Comparison of ENCODE assay signal across 12 cellular contexts in genomic region chr19:18049390-18049789, GRCh38. TPM values are rescaled to one million over a fixed set of nuclear protein-coding genes. Genes with fewer than 3 reads are reported as not detected.
DNase-seq lines count a peak whose midpoint lies in the region; ATAC-seq, FAIRE-seq and TF ChIP-seq lines count a peak whose summit lies in the region.
"Had no signal": no experiment of that assay in that cellular context is flagged by ENCODE, and none has a peak within 500 bp of the region (broad histone marks: within the 10 kb centered on the region; RNA-seq: fewer than 3 reads in every experiment).

No MANE protein-coding gene starts in this region.

- no peak overlapping the region for H4K91ac ChIP-seq in IMR-90 (ENCODE audit: insufficient read depth, low read depth, low read length)

- H3K4me2 ChIP-seq in IMR-90 (ENCODE audit: low read depth, low read length): no peak overlapping the region
- H3K4me2 ChIP-seq in HepG2 (ENCODE audit: low read depth, low read length): no peak overlapping the region

- no peak overlapping the region for H3K18ac ChIP-seq in IMR-90 (ENCODE audit: low read depth, low read length)

- H2BK20ac ChIP-seq in IMR-90 (ENCODE audit: low read depth, low read length): 0 out of 2 replicates have a peak overlapping the region, but pooled peaks have one; percentile 43

- H3K27ac Mint-ChIP-seq in dendritic cell treated with granulocyte-macrophage colony-stimulating factor and Interleukin-4, amounts not matched to agents 40 ng/mL and 50 ng/mL, for 4 days: peak overlapping the region; percentile 49
- no peak overlapping the region for H3K27ac Mint-ChIP-seq in activated CD4-positive, alpha-beta T cell treated with anti-CD3 and anti-CD28 coated beads for 36 hours
- H3K27ac Mint-ChIP-seq: activated naive CD4-positive, alpha-beta T cell treated with anti-CD3 and anti-CD28 coated beads, Interleukin-2, amount 10 ng/mL, durations not matched to agents 7 days and 5 days had no signal

- H3K14ac ChIP-seq in IMR-90 (replicated peaks; ENCODE audit: low read depth, low read length): no peak overlapping the region

- H3K36me3 Mint-ChIP-seq in dendritic cell treated with granulocyte-macrophage colony-stimulating factor and Interleukin-4, amounts not matched to agents 40 ng/mL and 50 ng/mL, for 4 days (ENCODE audit: low read depth): no peaks in the 10 kb centered on the region
- no peaks in the 10 kb centered on the region for H3K36me3 Mint-ChIP-seq in activated CD4-positive, alpha-beta T cell treated with anti-CD3 and anti-CD28 coated beads for 36 hours (ENCODE audit: low read depth)

- H2AK9ac ChIP-seq in IMR-90 (replicated peaks; ENCODE audit: low read depth, low read length, poor library complexity): no peak overlapping the region

- no peak overlapping the region for H3K9ac ChIP-seq in IMR-90 (ENCODE audit: low read depth, low read length)
- no peak overlapping the region for H3K9ac ChIP-seq in HepG2 (ENCODE audit: insufficient read depth, low read depth, low read length)
- H3K9ac ChIP-seq in stomach smooth muscle (ENCODE audit: low read length in 2 of 2): no peak overlapping the region

- no peaks in the 10 kb centered on the region for H3K9me3 ChIP-seq in IMR-90 (ENCODE audit: control insufficient read depth, insufficient read depth, low read length)
- H3K9me3 ChIP-seq in HepG2 (ENCODE audit: low read length): no peaks in the 10 kb centered on the region
- no peaks in the 10 kb centered on the region for H3K9me3 ChIP-seq in stomach smooth muscle (ENCODE audit: control insufficient read depth in 2 of 2, low read length in 2 of 2)

- H3K27me3 ChIP-seq in IMR-90 (ENCODE audit: control insufficient read depth, insufficient read depth, low read length) (no peaks in the 10 kb centered on the region; the same call in 1 of the 2 replicates), HepG2 (ENCODE audit: control insufficient read depth in 1 of 2, insufficient read depth in 2 of 2, low read length in 2 of 2) (peaks cover 0 to 19% of the 10 kb centered on the region in 2 experiments; a peak in 3 of 5 replicates), stomach smooth muscle (ENCODE audit: control insufficient read depth in 1 of 2, insufficient read depth in 2 of 2, low read length in 2 of 2) (peaks cover 0 to 18% of the 10 kb centered on the region in 2 donors)

- TF ChIP-seq EP300 in HepG2 (IDR thresholded peaks at IDR 0.05; ENCODE audit: low read depth in 2 of 2, low read length in 2 of 2) (no peak), HepG2 (CRISPR knock-in tag; IDR thresholded peaks at IDR 0.05; ENCODE audit: borderline replicate concordance) (no peak)

- H4K20me1 ChIP-seq in IMR-90 (ENCODE audit: insufficient read depth, low read length) (no peaks in the 10 kb centered on the region), HepG2 (ENCODE audit: insufficient read depth, low read length) (no peaks in the 10 kb centered on the region)

- H2BK15ac ChIP-seq in IMR-90 (ENCODE audit: low read depth, low read length): no peak overlapping the region; the same call in 2 of the 3 replicates

- dilution Hi-C loops in IMR-90 (cut with HindIII; ENCODE audit: low sequenced_read_pairs, unreplicated experiment): no loop called here

- POLR2A ChIA-PET in IMR-90 (lab: Charles Lee; ENCODE audit: unreplicated experiment) (no interaction called here), HepG2 (lab: Yijun Ruan, JAX) (no interaction called here)
- POLR2A ChIA-PET in activated CD4-positive, alpha-beta T cell treated with anti-CD3 and anti-CD28 coated beads for 36 hours (lab: Charles Lee): no interaction called here

- H3K4me1 Mint-ChIP-seq in dendritic cell treated with granulocyte-macrophage colony-stimulating factor and Interleukin-4, amounts not matched to agents 40 ng/mL and 50 ng/mL, for 4 days (ENCODE audit: low read depth): peaks cover 43% of the 10 kb centered on the region
- peaks cover 33% of the 10 kb centered on the region for H3K4me1 Mint-ChIP-seq in activated CD4-positive, alpha-beta T cell treated with anti-CD3 and anti-CD28 coated beads for 36 hours

- H3K4me1 ChIP-seq in IMR-90 (ENCODE audit: control insufficient read depth, insufficient read depth, low read length): peaks cover 14% of the 10 kb centered on the region
- peaks cover 22% of the 10 kb centered on the region for H3K4me1 ChIP-seq in HepG2 (ENCODE audit: insufficient read depth, low read length)
- peaks cover 10% of the 10 kb centered on the region for H3K4me1 ChIP-seq in stomach smooth muscle (ENCODE audit: control insufficient read depth, insufficient read depth, low read length)

- no peaks in the 10 kb centered on the region for H3K79me2 ChIP-seq in HepG2 (ENCODE audit: insufficient read depth, low read length)

- peaks cover 25% of the 10 kb centered on the region for H3K27me3 Mint-ChIP-seq in dendritic cell treated with granulocyte-macrophage colony-stimulating factor and Interleukin-4, amounts not matched to agents 40 ng/mL and 50 ng/mL, for 4 days
- H3K27me3 Mint-ChIP-seq in activated CD4-positive, alpha-beta T cell treated with anti-CD3 and anti-CD28 coated beads for 36 hours: no peaks in the 10 kb centered on the region

- no peak overlapping the region for H2BK5ac ChIP-seq in IMR-90 (ENCODE audit: low read depth, low read length, poor library complexity, severe bottlenecking)

- FAIRE-seq in HepG2 (lab: Jason Lieb, UNC): no peak
- FAIRE-seq: GM19239 had no signal

- H3K4me3 ChIP-seq in IMR-90 (ENCODE audit: insufficient read depth, low read depth, low read length) (no peak overlapping the region), HepG2 (replicated peaks in 1 of 3; ENCODE audit: insufficient read depth in 1 of 3, low read depth in 2 of 3, low read length in 3 of 3) (no peak overlapping the region), stomach smooth muscle (ENCODE audit: low read length in 2 of 2) (no peak overlapping the region)

- intact Hi-C loops in IMR-90 (cut with micrococcal nuclease): no loop called here
- intact Hi-C loops in dendritic cell treated with granulocyte-macrophage colony-stimulating factor and Interleukin-4, amounts not matched to agents 40 ng/mL and 50 ng/mL, for 4 days (cut with micrococcal nuclease): no loop called here
- intact Hi-C loops in HepG2 (cut with micrococcal nuclease; ENCODE audit: unreplicated experiment): no loop called here
- intact Hi-C loops in activated CD4-positive, alpha-beta T cell treated with anti-CD3 and anti-CD28 coated beads for 36 hours (cut with DNase I, micrococcal nuclease): no loop called here

- H3K27ac ChIP-seq in IMR-90 (ENCODE audit: insufficient read depth, low read length): no peak overlapping the region
- H3K27ac ChIP-seq in HepG2 (ENCODE audit: extremely low read length, insufficient read depth, low read length): no peak overlapping the region
- H3K27ac ChIP-seq in stomach smooth muscle (ENCODE audit: low read length): peak overlapping the region; percentile 31

- in situ Hi-C loops in IMR-90 (cut with MboI; ENCODE audit: low sequenced_read_pairs): no loop called here
- in situ Hi-C loops in HepG2 (cut with HindIII; ENCODE audit: extremely low pct_ligation_motif_present, low pct_unique_long_range_greater_than_20kb): no loop called here

- no peak for TF ChIP-seq RAD21 in IMR-90 (IDR thresholded peaks at IDR 0.05; ENCODE audit: low read length)
- no peak for TF ChIP-seq RAD21 in HepG2 (CRISPR knock-in tag; IDR thresholded peaks at IDR 0.05)

- H3K36me3 ChIP-seq in IMR-90 (ENCODE audit: control insufficient read depth, insufficient read depth, low read length) (no peaks in the 10 kb centered on the region), HepG2 (replicated peaks in 1 of 2; ENCODE audit: control insufficient read depth in 1 of 2, insufficient read depth in 2 of 2, low read length in 2 of 2) (no peaks in the 10 kb centered on the region), stomach smooth muscle (ENCODE audit: control insufficient read depth in 2 of 2, insufficient read depth in 2 of 2, low read length in 2 of 2) (no peaks in the 10 kb centered on the region)

- 0 out of 2 replicates have a peak overlapping the region, but pooled peaks have one; percentile 10 for H2AK5ac ChIP-seq in IMR-90 (ENCODE audit: low read depth, low read length)

- no peak overlapping the region for H3K4me3 Mint-ChIP-seq in dendritic cell treated with granulocyte-macrophage colony-stimulating factor and Interleukin-4, amounts not matched to agents 40 ng/mL and 50 ng/mL, for 4 days
- no peak overlapping the region for H3K4me3 Mint-ChIP-seq in activated CD4-positive, alpha-beta T cell treated with anti-CD3 and anti-CD28 coated beads for 36 hours
- H3K4me3 Mint-ChIP-seq: activated naive CD4-positive, alpha-beta T cell treated with anti-CD3 and anti-CD28 coated beads, Interleukin-2, amount 10 ng/mL, durations not matched to agents 7 days and 5 days had no signal

- no peak for ATAC-seq in IMR-90 (ENCODE audit: low read depth)
- no peak for ATAC-seq in HepG2
- ATAC-seq in activated CD4-positive, alpha-beta T cell treated with anti-CD3 and anti-CD28 coated beads for 36 hours: no peak
- no peak for ATAC-seq in GM19351 (IDR thresholded peaks at IDR 0.05; ENCODE audit: unreplicated experiment)

- peak overlapping the region; percentile 57 for H2BK120ac ChIP-seq in IMR-90 (ENCODE audit: low read depth, low read length)

- peak; percentile 25 for DNase-seq in IMR-90
- DNase-seq in HepG2 (ENCODE audit: low spot score): no peak
- DNase-seq in activated CD4-positive, alpha-beta T cell treated with anti-CD3 and anti-CD28 coated beads for 36 hours: no peak
- no peak for DNase-seq in NCI-H345 treated with DMSO at 0.1 percent for 48 hours (lab: John Stamatoyannopoulos, UW; ENCODE audit: unreplicated experiment)
- DNase-seq in 8988T: no peak
- DNase-seq: activated naive CD4-positive, alpha-beta T cell treated with anti-CD3 and anti-CD28 coated beads, Interleukin-2, amount 10 ng/mL, durations not matched to agents 7 days and 5 days; NCI-H187 treated with DMSO at 0.1 percent for 48 hours; T-helper 9 cell had no signal

- no peak overlapping the region for H4K5ac ChIP-seq in IMR-90 (ENCODE audit: low read depth, low read length)

- 60% methylated on average over 1 of the region's 10 CpGs; no CpG with 5 or more reads in 1 of the 2 experiments for WGBS in IMR-90 (ENCODE audit: extremely low coverage in 2 of 2, insufficient read length in 1 of 2), 2 experiments
- 14% methylated on average over 7 of the region's 10 CpGs for WGBS in HepG2 (ENCODE audit: low lambda C conversion rate)

- no peaks in the 10 kb centered on the region for H3K9me3 Mint-ChIP-seq in dendritic cell treated with granulocyte-macrophage colony-stimulating factor and Interleukin-4, amounts not matched to agents 40 ng/mL and 50 ng/mL, for 4 days
- no peaks in the 10 kb centered on the region for H3K9me3 Mint-ChIP-seq in activated CD4-positive, alpha-beta T cell treated with anti-CD3 and anti-CD28 coated beads for 36 hours (ENCODE audit: low read depth)
- H3K9me3 Mint-ChIP-seq: activated naive CD4-positive, alpha-beta T cell treated with anti-CD3 and anti-CD28 coated beads, Interleukin-2, amount 10 ng/mL, durations not matched to agents 7 days and 5 days had no signal

- H3K4ac ChIP-seq in IMR-90 (ENCODE audit: low read depth, low read length): no peak overlapping the region

- H3K79me1 ChIP-seq in IMR-90 (ENCODE audit: low read depth in 1 of 2, low read length in 2 of 2): no peaks in the 10 kb centered on the region

- BruUV-seq in IMR-90 (replicated peaks; lab: Mats Ljungman, UMichigan): no TSS peak
- BruUV-seq in HepG2 (replicated peaks; lab: Mats Ljungman, UMichigan): no TSS peak

- no peak overlapping the region for H3K23ac ChIP-seq in IMR-90 (ENCODE audit: low read depth, low read length)

- H2AFZ ChIP-seq in IMR-90 (replicated peaks; ENCODE audit: low read length, poor library complexity) (peak overlapping the region; percentile 57), HepG2 (ENCODE audit: low read length) (no peak overlapping the region)

- CTCF ChIA-PET in IMR-90 (lab: Yijun Ruan, JAX) (interaction anchor here (0.9 kb wide), 1 partner anchor 42 kb away, joined by 3 read pairs; the partner anchor contains the start of gene ARRDC2), HepG2 (lab: Yijun Ruan, JAX; ENCODE audit: low intra/inter-chr PET ratio, low total read pairs) (no interaction called here)
- CTCF ChIA-PET in activated CD4-positive, alpha-beta T cell treated with anti-CD3 and anti-CD28 coated beads for 36 hours (lab: Charles Lee): interaction anchor here (0.5 kb wide), 1 partner anchor 40 kb away, joined by 3 read pairs; no protein-coding TSS in a partner anchor

- H3K9me1 ChIP-seq in IMR-90 (ENCODE audit: insufficient read depth, low read length): peaks cover 9% of the 10 kb centered on the region

- TF ChIP-seq CTCF in IMR-90 (conservative IDR thresholded peaks at IDR 0.05; ENCODE audit: low read depth, low read length) (no peak), HepG2 (CRISPR knock-in tag; IDR thresholded peaks at IDR 0.05) (no peak)

- peak overlapping the region in 1 of 2 experiments; percentile 23; a peak in 1 of 4 replicates for H4K8ac ChIP-seq in IMR-90 (ENCODE audit: low read depth in 2 of 2, low read length in 2 of 2)

- TF ChIP-seq POLR2A in IMR-90 (IDR thresholded peaks at IDR 0.05; ENCODE audit: low read depth, low read length) (no peak), HepG2 (IDR thresholded peaks at IDR 0.05; ENCODE audit: insufficient read depth in 1 of 2, low read depth in 2 of 2, low read length in 2 of 2) (no peak)

- H3K56ac ChIP-seq in IMR-90 (ENCODE audit: extremely low read depth, insufficient read depth, low read length): no peak overlapping the region

RNA-seq across cellular contexts. Expression of gene IL12RB1, which starts 37.3 kb away (rescaled TPM):
- total RNA-seq in IMR-90 (2012; rRNA removed) (not detected in 2 replicates), HepG2 (2016; rRNA removed; fragmentation: Illumina TruSeq; extraction: Trizol) (0.04 TPM in 1 of 2 replicates, not detected in the other)
- polyA plus RNA-seq in IMR-90 (2012; rRNA removed) (not detected in 2 replicates), HepG2 (2011; rRNA removed) (0.03 and 0.13 TPM in 2 replicates)
- polyA plus RNA-seq in IMR-90 (2012; cell fraction: cytosol; rRNA removed): 0.08 TPM in 1 of 2 replicates, not detected in the other
- 0.11 TPM in 1 of 2 replicates, not detected in the other for polyA plus RNA-seq in IMR-90 (2012; cell fraction: nucleus; rRNA removed; ENCODE audit: low replicate concordance)
- not detected in 2 replicates for total RNA-seq in HepG2 (2016; cell fraction: cytosol; rRNA removed; fragmentation: Illumina TruSeq; extraction: Trizol; ENCODE audit: low read depth)
- 0.09 TPM in 1 of 2 replicates, not detected in the other for total RNA-seq in HepG2 (2016; cell fraction: insoluble cytoplasmic fraction; rRNA removed; fragmentation: Illumina TruSeq; extraction: Trizol)
- 0.12 TPM in 1 of 2 replicates, not detected in the other for total RNA-seq in HepG2 (2016; cell fraction: membrane; rRNA removed; fragmentation: Illumina TruSeq; extraction: Trizol)
- total RNA-seq in HepG2 (2016; cell fraction: nucleus; rRNA removed; fragmentation: Illumina TruSeq; extraction: Trizol): not detected in 2 replicates
- polyA plus RNA-seq in HepG2 (2011; cell fraction: cytosol; rRNA removed): 0.10 and 0.19 TPM in 2 replicates
- polyA plus RNA-seq in HepG2 (2011; cell fraction: nucleus; rRNA removed): 0.27 and 0.35 TPM in 2 replicates
- 0.12 TPM in 1 of 2 replicates, not detected in the other for polyA plus RNA-seq in HepG2 (2012)
- not detected in 2 replicates for polyA plus RNA-seq in HepG2 (2016; cell fraction: cytosol; fragmentation: Illumina TruSeq; extraction: Trizol; ENCODE audit: low read depth)
- not detected in 2 replicates for polyA plus RNA-seq in HepG2 (2016; cell fraction: insoluble cytoplasmic fraction; fragmentation: Illumina TruSeq; extraction: Trizol; ENCODE audit: low read depth)
- polyA plus RNA-seq in HepG2 (2016; cell fraction: membrane; fragmentation: Illumina TruSeq; extraction: Trizol; ENCODE audit: low read depth): 0.09 TPM in 1 of 2 replicates, not detected in the other
- polyA plus RNA-seq in HepG2 (2016; cell fraction: nucleus; fragmentation: Illumina TruSeq; extraction: Trizol; ENCODE audit: insufficient read depth, low read depth): 0.20 TPM in 1 of 2 replicates, not detected in the other
- polyA minus RNA-seq in HepG2 (2011; rRNA and poly(A)+ RNA removed; ENCODE audit: low replicate concordance): 0.12 and 0.36 TPM in 2 replicates
- polyA minus RNA-seq in HepG2 (2011; cell fraction: cytosol; rRNA and poly(A)+ RNA removed): not detected in 2 replicates
- not detected in 2 replicates for polyA minus RNA-seq in HepG2 (2011; cell fraction: nucleus; rRNA and poly(A)+ RNA removed)
- total RNA-seq in activated CD4-positive, alpha-beta T cell treated with anti-CD3 and anti-CD28 coated beads for 36 hours: 10 to 100 TPM; 17.2 to 20.0 TPM

RNA-seq across cellular contexts. Expression of gene ARRDC2, which starts 41.4 kb away (rescaled TPM):
- 1.4 and 1.9 TPM in 2 replicates for total RNA-seq in IMR-90 (2012; rRNA removed)
- 4.5 and 4.9 TPM in 2 replicates for polyA plus RNA-seq in IMR-90 (2012; rRNA removed)
- polyA plus RNA-seq in IMR-90 (2012; cell fraction: cytosol; rRNA removed): 1.7 and 6.3 TPM in 2 replicates
- 11.8 and 32.4 TPM in 2 replicates for polyA plus RNA-seq in IMR-90 (2012; cell fraction: nucleus; rRNA removed; ENCODE audit: low replicate concordance)
- 1.7 and 2.1 TPM in 2 replicates for total RNA-seq in HepG2 (2016; rRNA removed; fragmentation: Illumina TruSeq; extraction: Trizol)
- 0.51 and 0.71 TPM in 2 replicates for total RNA-seq in HepG2 (2016; cell fraction: cytosol; rRNA removed; fragmentation: Illumina TruSeq; extraction: Trizol; ENCODE audit: low read depth)
- total RNA-seq in HepG2 (2016; cell fraction: insoluble cytoplasmic fraction; rRNA removed; fragmentation: Illumina TruSeq; extraction: Trizol): 1.5 and 2.6 TPM in 2 replicates
- 1.7 TPM in 2 replicates for total RNA-seq in HepG2 (2016; cell fraction: membrane; rRNA removed; fragmentation: Illumina TruSeq; extraction: Trizol)
- total RNA-seq in HepG2 (2016; cell fraction: nucleus; rRNA removed; fragmentation: Illumina TruSeq; extraction: Trizol): 1.2 and 1.4 TPM in 2 replicates
- polyA plus RNA-seq in HepG2 (2011; rRNA removed): 3.4 and 4.3 TPM in 2 replicates
- polyA plus RNA-seq in HepG2 (2011; cell fraction: cytosol; rRNA removed): 3.1 and 3.7 TPM in 2 replicates
- 10.9 and 11.3 TPM in 2 replicates for polyA plus RNA-seq in HepG2 (2011; cell fraction: nucleus; rRNA removed)
- 2.3 and 4.0 TPM in 2 replicates for polyA plus RNA-seq in HepG2 (2012)
- 0.66 and 0.83 TPM in 2 replicates for polyA plus RNA-seq in HepG2 (2016; cell fraction: cytosol; fragmentation: Illumina TruSeq; extraction: Trizol; ENCODE audit: low read depth)
- polyA plus RNA-seq in HepG2 (2016; cell fraction: insoluble cytoplasmic fraction; fragmentation: Illumina TruSeq; extraction: Trizol; ENCODE audit: low read depth): 2.1 and 2.3 TPM in 2 replicates
- 1.2 and 1.6 TPM in 2 replicates for polyA plus RNA-seq in HepG2 (2016; cell fraction: membrane; fragmentation: Illumina TruSeq; extraction: Trizol; ENCODE audit: low read depth)
- 3.6 and 6.3 TPM in 2 replicates for polyA plus RNA-seq in HepG2 (2016; cell fraction: nucleus; fragmentation: Illumina TruSeq; extraction: Trizol; ENCODE audit: insufficient read depth, low read depth)
- polyA minus RNA-seq in HepG2 (2011; rRNA and poly(A)+ RNA removed; ENCODE audit: low replicate concordance): 4.7 and 13.8 TPM in 2 replicates
- polyA minus RNA-seq in HepG2 (2011; cell fraction: cytosol; rRNA and poly(A)+ RNA removed): 1.2 and 2.5 TPM in 2 replicates
- 1.4 and 2.7 TPM in 2 replicates for polyA minus RNA-seq in HepG2 (2011; cell fraction: nucleus; rRNA and poly(A)+ RNA removed)
- total RNA-seq in activated CD4-positive, alpha-beta T cell treated with anti-CD3 and anti-CD28 coated beads for 36 hours: 10 to 100 TPM; 13.5 to 21.7 TPM

RNA-seq across cellular contexts. Expression of gene MAST3, which starts 48.2 kb away (rescaled TPM):
- total RNA-seq in IMR-90 (2012; rRNA removed) (1.3 and 1.4 TPM in 2 replicates), HepG2 (2016; rRNA removed; fragmentation: Illumina TruSeq; extraction: Trizol) (4.1 and 4.5 TPM in 2 replicates)
- polyA plus RNA-seq in IMR-90 (2012; rRNA removed) (3.9 and 4.3 TPM in 2 replicates), HepG2 (2011; rRNA removed) (4.6 and 6.0 TPM in 2 replicates)
- 2.5 and 4.0 TPM in 2 replicates for polyA plus RNA-seq in IMR-90 (2012; cell fraction: cytosol; rRNA removed)
- 12.9 and 21.9 TPM in 2 replicates for polyA plus RNA-seq in IMR-90 (2012; cell fraction: nucleus; rRNA removed; ENCODE audit: low replicate concordance)
- 1.9 and 2.8 TPM in 2 replicates for total RNA-seq in HepG2 (2016; cell fraction: cytosol; rRNA removed; fragmentation: Illumina TruSeq; extraction: Trizol; ENCODE audit: low read depth)
- total RNA-seq in HepG2 (2016; cell fraction: insoluble cytoplasmic fraction; rRNA removed; fragmentation: Illumina TruSeq; extraction: Trizol): 3.6 and 4.1 TPM in 2 replicates
- 4.4 and 5.1 TPM in 2 replicates for total RNA-seq in HepG2 (2016; cell fraction: membrane; rRNA removed; fragmentation: Illumina TruSeq; extraction: Trizol)
- 5.3 and 7.5 TPM in 2 replicates for total RNA-seq in HepG2 (2016; cell fraction: nucleus; rRNA removed; fragmentation: Illumina TruSeq; extraction: Trizol)
- polyA plus RNA-seq in HepG2 (2011; cell fraction: cytosol; rRNA removed): 2.0 and 2.4 TPM in 2 replicates
- polyA plus RNA-seq in HepG2 (2011; cell fraction: nucleus; rRNA removed): 18.7 and 20.6 TPM in 2 replicates
- polyA plus RNA-seq in HepG2 (2012): 5.2 and 6.4 TPM in 2 replicates
- polyA plus RNA-seq in HepG2 (2016; cell fraction: cytosol; fragmentation: Illumina TruSeq; extraction: Trizol; ENCODE audit: low read depth): 1.0 and 1.1 TPM in 2 replicates
- polyA plus RNA-seq in HepG2 (2016; cell fraction: insoluble cytoplasmic fraction; fragmentation: Illumina TruSeq; extraction: Trizol; ENCODE audit: low read depth): 4.1 and 5.8 TPM in 2 replicates
- 2.0 and 2.2 TPM in 2 replicates for polyA plus RNA-seq in HepG2 (2016; cell fraction: membrane; fragmentation: Illumina TruSeq; extraction: Trizol; ENCODE audit: low read depth)
- polyA plus RNA-seq in HepG2 (2016; cell fraction: nucleus; fragmentation: Illumina TruSeq; extraction: Trizol; ENCODE audit: insufficient read depth, low read depth): 22.7 and 26.8 TPM in 2 replicates
- polyA minus RNA-seq in HepG2 (2011; rRNA and poly(A)+ RNA removed; ENCODE audit: low replicate concordance): 3.2 and 9.3 TPM in 2 replicates
- 6.7 and 7.6 TPM in 2 replicates for polyA minus RNA-seq in HepG2 (2011; cell fraction: cytosol; rRNA and poly(A)+ RNA removed)
- 7.3 and 8.5 TPM in 2 replicates for polyA minus RNA-seq in HepG2 (2011; cell fraction: nucleus; rRNA and poly(A)+ RNA removed)
- 10 to 100 TPM; 17.4 to 20.1 TPM for total RNA-seq in activated CD4-positive, alpha-beta T cell treated with anti-CD3 and anti-CD28 coated beads for 36 hours

Comparison
In these comparisons a context has a peak if more than half of its experiments do, and no peak if none do; other contexts are left out.
1. RNA of gene IL12RB1, which starts 37.3 kb away (total RNA-seq): 17.2 to 20.0 TPM in activated CD4-positive, alpha-beta T cell treated with anti-CD3 and anti-CD28 coated beads for 36 hours; 0.04 to 0.12 TPM in HepG2 and not detected in IMR-90; every median in the first group is over 10 times any median in the second.